In genomic region chr10:79238606-79239005, GRCh38 we compare ENCODE assay signal across 13 cellular contexts.
A peak's percentile ranks its signal among the peaks of the same experiment; 100 is the strongest.
DNase-seq lines count a peak whose midpoint lies in the region; ATAC-seq, FAIRE-seq and TF ChIP-seq lines count a peak whose summit lies in the region.
"Had no signal": no experiment of that assay in that cellular context is flagged by ENCODE, and none has a peak within 500 bp of the region (broad histone marks: within the 10 kb centered on the region; RNA-seq: fewer than 3 reads in every experiment).

No MANE protein-coding gene starts in this region.

- H3K36me3 ChIP-seq in cardiac muscle cell (peaks cover 8% of the 10 kb centered on the region), muscle layer of colon (ENCODE audit: insufficient read depth, low read length) (no peaks in the 10 kb centered on the region), HepG2 (replicated peaks in 1 of 2; ENCODE audit: control insufficient read depth in 1 of 2, insufficient read depth in 2 of 2, low read length in 2 of 2) (peaks cover 25 to 65% of the 10 kb centered on the region in 2 experiments)
- H3K36me3 ChIP-seq: HAP-1 had no signal

- DNase-seq in cardiac muscle cell (ENCODE audit: low read depth in 1 of 2, low spot score in 1 of 2) (no peak), Right ventricle myocardium inferior (ENCODE audit: missing footprints) (no peak), dorsolateral prefrontal cortex (no peak), type B pancreatic cell (ENCODE audit: extremely low spot score, unreplicated experiment) (no peak), HepG2 (ENCODE audit: low spot score) (no peak), NCI-H345 treated with DMSO at 0.1 percent for 48 hours (lab: John Stamatoyannopoulos, UW; ENCODE audit: unreplicated experiment) (no peak)
- DNase-seq: effector memory CD4-positive, alpha-beta T cell; NCI-H1436 had no signal

- H3K27me3 ChIP-seq in cardiac muscle cell (no peaks in the 10 kb centered on the region), dorsolateral prefrontal cortex (no peaks in the 10 kb centered on the region), muscle layer of colon (ENCODE audit: control insufficient read depth in 1 of 2, insufficient read depth in 2 of 2, low read length in 2 of 2) (no peaks in the 10 kb centered on the region), HepG2 (ENCODE audit: control insufficient read depth in 1 of 2, insufficient read depth in 2 of 2, low read length in 2 of 2) (no peaks in the 10 kb centered on the region)

- no peaks in the 10 kb centered on the region for H3K79me2 ChIP-seq in HepG2 (ENCODE audit: insufficient read depth, low read length)

- peak overlapping the region; percentile 85 for H3K27ac ChIP-seq in cardiac muscle cell
- H3K27ac ChIP-seq in dorsolateral prefrontal cortex, result peak overlapping the region in 50 of 59 donors; percentile 6 to 96 (median 72)
- H3K27ac ChIP-seq in muscle layer of colon (ENCODE audit: low read depth, low read length), result peak overlapping the region; percentile 85
- H3K27ac ChIP-seq in HepG2 (ENCODE audit: extremely low read length, insufficient read depth, low read length), result no peak overlapping the region
- H3K27ac ChIP-seq: VCaP had no signal

- FAIRE-seq in HepG2 (lab: Jason Lieb, UNC), result no peak

- peak overlapping the region; percentile 70 for H3K4me3 Mint-ChIP-seq in type B pancreatic cell
- H3K4me3 Mint-ChIP-seq: activated naive CD8-positive, alpha-beta T cell treated with anti-CD3 and anti-CD28 coated beads, Interleukin-2, amount 50 U/mL, for 24 hours had no signal

- H3K9me3 Mint-ChIP-seq in type B pancreatic cell, result no peaks in the 10 kb centered on the region
- H3K9me3 Mint-ChIP-seq: activated naive CD8-positive, alpha-beta T cell treated with anti-CD3 and anti-CD28 coated beads, Interleukin-2, amount 50 U/mL, for 24 hours had no signal

- H3K27ac Mint-ChIP-seq in type B pancreatic cell, result peak overlapping the region; percentile 70
- H3K27ac Mint-ChIP-seq: activated naive CD8-positive, alpha-beta T cell treated with anti-CD3 and anti-CD28 coated beads, Interleukin-2, amount 50 U/mL, for 24 hours had no signal

- H2AFZ ChIP-seq in HepG2 (ENCODE audit: low read length), result no peak overlapping the region

- H3K9me3 ChIP-seq in cardiac muscle cell (ENCODE audit: low read depth), result no peaks in the 10 kb centered on the region
- no peaks in the 10 kb centered on the region for H3K9me3 ChIP-seq in muscle layer of colon (ENCODE audit: low read length)
- H3K9me3 ChIP-seq in HepG2 (ENCODE audit: low read length), result no peaks in the 10 kb centered on the region
- H3K9me3 ChIP-seq: HAP-1 had no signal

- peaks cover 4% of the 10 kb centered on the region for H3K27me3 Mint-ChIP-seq in type B pancreatic cell
- H3K27me3 Mint-ChIP-seq: activated naive CD8-positive, alpha-beta T cell treated with anti-CD3 and anti-CD28 coated beads, Interleukin-2, amount 50 U/mL, for 24 hours had no signal

- H3K4me3 ChIP-seq in cardiac muscle cell, result no peak overlapping the region
- H3K4me3 ChIP-seq in dorsolateral prefrontal cortex, result no peak overlapping the region
- no peak overlapping the region for H3K4me3 ChIP-seq in muscle layer of colon (ENCODE audit: low read depth in 1 of 2, low read length in 2 of 2)
- no peak overlapping the region for H3K4me3 ChIP-seq in HepG2 (replicated peaks in 1 of 3; ENCODE audit: insufficient read depth in 1 of 3, low read depth in 2 of 3, low read length in 3 of 3)
- H3K4me3 ChIP-seq: HAP-1 had no signal

- POLR2A ChIA-PET in HepG2 (lab: Yijun Ruan, JAX), result no interaction called here

- peaks cover 10% of the 10 kb centered on the region; the same call in 1 of the 2 replicates for H4K20me1 ChIP-seq in HepG2 (ENCODE audit: insufficient read depth, low read length)

- CTCF ChIA-PET in HepG2 (lab: Yijun Ruan, JAX; ENCODE audit: low intra/inter-chr PET ratio, low total read pairs), result no interaction called here

- intact Hi-C loops in Right ventricle myocardium inferior (cut with DNase I), result no loop called here
- intact Hi-C loops in dorsolateral prefrontal cortex (cut with DNase I), result no loop called here
- intact Hi-C loops in HepG2 (cut with micrococcal nuclease; ENCODE audit: unreplicated experiment), result no loop called here

- H3K9ac ChIP-seq in muscle layer of colon (ENCODE audit: low read length), result no peak overlapping the region
- H3K9ac ChIP-seq in HepG2 (ENCODE audit: insufficient read depth, low read depth, low read length), result no peak overlapping the region

- H3K4me2 ChIP-seq in HepG2 (ENCODE audit: low read depth, low read length), result no peak overlapping the region

- no peak for ATAC-seq in Right ventricle myocardium inferior
- ATAC-seq in GM19395 (IDR thresholded peaks at IDR 0.05; ENCODE audit: unreplicated experiment), result no peak
- ATAC-seq in HepG2, result no peak
- ATAC-seq: activated naive CD8-positive, alpha-beta T cell treated with anti-CD3 and anti-CD28 coated beads, Interleukin-2, amount 50 U/mL, for 24 hours had no signal

- BruUV-seq in HepG2 (replicated peaks; lab: Mats Ljungman, UMichigan), result no TSS peak

- TF ChIP-seq RAD21 in HepG2 (CRISPR knock-in tag; IDR thresholded peaks at IDR 0.05), result no peak

- H3K4me1 ChIP-seq in cardiac muscle cell (ENCODE audit: low read depth) (peaks cover 51% of the 10 kb centered on the region), muscle layer of colon (ENCODE audit: insufficient read depth, low read length) (peaks cover 80% of the 10 kb centered on the region), HepG2 (ENCODE audit: insufficient read depth, low read length) (no peaks in the 10 kb centered on the region)

- 90% methylated on average over 2 of the region's 2 CpGs for WGBS in HepG2 (ENCODE audit: low lambda C conversion rate)

- H3K36me3 Mint-ChIP-seq in type B pancreatic cell, result peaks cover 22% of the 10 kb centered on the region

- peaks cover 70% of the 10 kb centered on the region for H3K4me1 Mint-ChIP-seq in type B pancreatic cell (ENCODE audit: unreplicated experiment)

- in situ Hi-C loops in HepG2 (cut with HindIII; ENCODE audit: extremely low pct_ligation_motif_present, low pct_unique_long_range_greater_than_20kb), result no loop called here

- no peak for TF ChIP-seq CTCF in cardiac muscle cell (IDR thresholded peaks at IDR 0.05; ENCODE audit: low read depth, low read length)
- no peak for TF ChIP-seq CTCF in dorsolateral prefrontal cortex (IDR thresholded peaks at IDR 0.05 in 54 of 56, conservative IDR thresholded peaks at IDR 0.05 in 2 of 56; ENCODE audit: low read depth in 1 of 56, partially characterized antibody in 56 of 56)
- no peak for TF ChIP-seq CTCF in type B pancreatic cell (conservative IDR thresholded peaks at IDR 0.05)
- no peak for TF ChIP-seq CTCF in HepG2 (CRISPR knock-in tag; IDR thresholded peaks at IDR 0.05)

- no peak for TF ChIP-seq POLR2A in HepG2 (IDR thresholded peaks at IDR 0.05; ENCODE audit: insufficient read depth in 1 of 2, low read depth in 2 of 2, low read length in 2 of 2)

- TF ChIP-seq EP300 in HepG2 (IDR thresholded peaks at IDR 0.05; ENCODE audit: low read depth in 2 of 2, low read length in 2 of 2) (no peak), HepG2 (CRISPR knock-in tag; IDR thresholded peaks at IDR 0.05; ENCODE audit: borderline replicate concordance) (no peak)

TF ChIP-seq in HepG2, 621 proteins besides CTCF, POLR2A, EP300 and RAD21:
- TF ChIP-seq ZNF260 (CRISPR knock-in tag; IDR thresholded peaks at IDR 0.05; ENCODE audit: borderline replicate concordance, low read depth) (no peak), PAXIP1 (CRISPR knock-in tag; conservative IDR thresholded peaks at IDR 0.05) (no peak), ZNF510 (CRISPR knock-in tag; IDR thresholded peaks at IDR 0.05; ENCODE audit: low read depth) (no peak)
